ENCODE assay signal across 8 cellular contexts in genomic region chr5:79236364-79236969, GRCh38. TPM values are rescaled to one million over a fixed set of nuclear protein-coding genes. Genes with fewer than 3 reads are reported as not detected.
DNase-seq lines count a peak whose midpoint lies in the region; TF ChIP-seq lines count a peak whose summit lies in the region.

No MANE protein-coding gene starts in this region.

- H3K27me3 ChIP-seq in HAP-1 (ENCODE audit: low read depth), result no peaks in the 10 kb centered on the region
- no peaks in the 10 kb centered on the region for H3K27me3 ChIP-seq in MM.1S (replicated peaks; ENCODE audit: insufficient read depth, low read length)
- peaks cover 15% of the 10 kb centered on the region for H3K27me3 ChIP-seq in neural progenitor cell

- H3K4me3 ChIP-seq in HAP-1 (peak overlapping the region; percentile 63), MM.1S (ENCODE audit: low read length) (peak overlapping the region; percentile 85), fibroblast of the aortic adventitia (ENCODE audit: low read depth, low read length) (peak overlapping the region; percentile 88), neural progenitor cell (peak overlapping the region; percentile 85)

- peak; percentile 20 for DNase-seq in DMS79 treated with DMSO at 0.1 percent for 48 hours (lab: John Stamatoyannopoulos, UW)
- no peak for DNase-seq in DMS79 (lab: John Stamatoyannopoulos, UW)
- DNase-seq in HAP-1 (ENCODE audit: low spot score in 2 of 2), result peak in 1 of 2 experiments; percentile 52
- DNase-seq in MM.1S, result peak; percentile 12
- peak; percentile 10 for DNase-seq in activated T-helper 1 cell treated with anti-CD3 and anti-CD28 coated beads, Interleukin-12 subunit alpha, Interleukin-12 subunit beta, Interleukin-2, Interleukin-4 antibody, amounts not matched to agents 30 ng/mL and 10 ng/mL and 1 ng/mL, durations not matched to agents 14 hours and 24 hours and 36 hours (ENCODE audit: low spot score)
- no peak for DNase-seq in fibroblast of the aortic adventitia (ENCODE audit: low read depth)
- peak; percentile 80 for DNase-seq in neural progenitor cell (ENCODE audit: low spot score)
- no peak for DNase-seq in cortex of kidney (lab: John Stamatoyannopoulos, UW)

- H3K36me3 Mint-ChIP-seq in activated T-helper 1 cell treated with anti-CD3 and anti-CD28 coated beads, Interleukin-12 subunit alpha, Interleukin-12 subunit beta, Interleukin-2, Interleukin-4 antibody, amounts not matched to agents 30 ng/mL and 10 ng/mL and 1 ng/mL, durations not matched to agents 14 hours and 24 hours and 36 hours (ENCODE audit: low read depth), result peaks cover 4% of the 10 kb centered on the region
- H3K36me3 Mint-ChIP-seq in neural progenitor cell, result peaks cover 3% of the 10 kb centered on the region

- no peaks in the 10 kb centered on the region for H3K9me3 Mint-ChIP-seq in activated T-helper 1 cell treated with anti-CD3 and anti-CD28 coated beads, Interleukin-12 subunit alpha, Interleukin-12 subunit beta, Interleukin-2, Interleukin-4 antibody, amounts not matched to agents 30 ng/mL and 10 ng/mL and 1 ng/mL, durations not matched to agents 14 hours and 24 hours and 36 hours
- H3K9me3 Mint-ChIP-seq in neural progenitor cell, result no peaks in the 10 kb centered on the region

- H4K20me1 ChIP-seq in MM.1S (ENCODE audit: insufficient read depth, low read length) (no peaks in the 10 kb centered on the region), neural progenitor cell (ENCODE audit: low read depth) (peaks cover 47% of the 10 kb centered on the region)

- H3K27me3 Mint-ChIP-seq in activated T-helper 1 cell treated with anti-CD3 and anti-CD28 coated beads, Interleukin-12 subunit alpha, Interleukin-12 subunit beta, Interleukin-2, Interleukin-4 antibody, amounts not matched to agents 30 ng/mL and 10 ng/mL and 1 ng/mL, durations not matched to agents 14 hours and 24 hours and 36 hours (ENCODE audit: insufficient read depth), result peaks cover 1% of the 10 kb centered on the region
- peaks cover 2% of the 10 kb centered on the region for H3K27me3 Mint-ChIP-seq in neural progenitor cell (ENCODE audit: insufficient read depth, low read depth)

- H3K27ac Mint-ChIP-seq in activated T-helper 1 cell treated with anti-CD3 and anti-CD28 coated beads, Interleukin-12 subunit alpha, Interleukin-12 subunit beta, Interleukin-2, Interleukin-4 antibody, amounts not matched to agents 30 ng/mL and 10 ng/mL and 1 ng/mL, durations not matched to agents 14 hours and 24 hours and 36 hours, result peak overlapping the region; percentile 79
- H3K27ac Mint-ChIP-seq in neural progenitor cell, result no peak overlapping the region

- H2AFZ ChIP-seq in MM.1S (ENCODE audit: low read length) (peak overlapping the region; percentile 89), neural progenitor cell (replicated peaks) (peak overlapping the region; percentile 99)

- intact Hi-C loops in activated T-helper 1 cell treated with anti-CD3 and anti-CD28 coated beads, Interleukin-12 subunit alpha, Interleukin-12 subunit beta, Interleukin-2, Interleukin-4 antibody, amounts not matched to agents 30 ng/mL and 10 ng/mL and 1 ng/mL, durations not matched to agents 14 hours and 24 hours and 36 hours (cut with micrococcal nuclease), result loop anchor here (1.0 to 10.0 kb wide), 10 partner anchors 102 to 1744 kb away; partner anchors contain the start of genes AP3B1, ARSB, SERINC5 and TENT2

- in situ Hi-C loops in HAP-1 (cut with MboI; ENCODE audit: low sequenced_read_pairs), result loop anchor here (10.0 kb wide), 1 partner anchor 102 kb away; no protein-coding TSS in a partner anchor

- TF ChIP-seq CTCF in MM.1S (IDR thresholded peaks at IDR 0.05; ENCODE audit: low read length), result no peak
- TF ChIP-seq CTCF in fibroblast of the aortic adventitia (IDR thresholded peaks at IDR 0.05; ENCODE audit: insufficient read depth, low read length), result no peak
- no peak for TF ChIP-seq CTCF in neural progenitor cell (IDR thresholded peaks at IDR 0.05)

- peaks cover 19% of the 10 kb centered on the region for H3K4me1 ChIP-seq in HAP-1
- 0 out of 2 replicates have a peak, but pooled peaks cover 2% of the 10 kb centered on the region for H3K4me1 ChIP-seq in MM.1S (ENCODE audit: low read length)
- peaks cover 7% of the 10 kb centered on the region for H3K4me1 ChIP-seq in neural progenitor cell

- peak overlapping the region; percentile 89 for H3K4me3 Mint-ChIP-seq in activated T-helper 1 cell treated with anti-CD3 and anti-CD28 coated beads, Interleukin-12 subunit alpha, Interleukin-12 subunit beta, Interleukin-2, Interleukin-4 antibody, amounts not matched to agents 30 ng/mL and 10 ng/mL and 1 ng/mL, durations not matched to agents 14 hours and 24 hours and 36 hours
- H3K4me3 Mint-ChIP-seq in neural progenitor cell, result peak overlapping the region; percentile 88

- peaks cover 5% of the 10 kb centered on the region for H3K36me3 ChIP-seq in HAP-1 (replicated peaks)
- H3K36me3 ChIP-seq in MM.1S (replicated peaks; ENCODE audit: insufficient read depth, low read length), result no peaks in the 10 kb centered on the region
- no peaks in the 10 kb centered on the region for H3K36me3 ChIP-seq in neural progenitor cell

- peaks cover 40% of the 10 kb centered on the region for H3K4me1 Mint-ChIP-seq in activated T-helper 1 cell treated with anti-CD3 and anti-CD28 coated beads, Interleukin-12 subunit alpha, Interleukin-12 subunit beta, Interleukin-2, Interleukin-4 antibody, amounts not matched to agents 30 ng/mL and 10 ng/mL and 1 ng/mL, durations not matched to agents 14 hours and 24 hours and 36 hours (ENCODE audit: low read depth)
- peaks cover 19% of the 10 kb centered on the region for H3K4me1 Mint-ChIP-seq in neural progenitor cell

- H3K9me3 ChIP-seq in HAP-1 (no peaks in the 10 kb centered on the region), MM.1S (replicated peaks; ENCODE audit: insufficient read depth, low read length) (no peaks in the 10 kb centered on the region), neural progenitor cell (ENCODE audit: low read depth) (no peaks in the 10 kb centered on the region)

- peaks cover 22% of the 10 kb centered on the region for H3F3A ChIP-seq in MM.1S (ENCODE audit: insufficient read depth, low read length)
- H3F3A ChIP-seq in neural progenitor cell (ENCODE audit: low read depth), result peaks cover 16% of the 10 kb centered on the region

- peaks cover 47% of the 10 kb centered on the region for H3K79me2 ChIP-seq in MM.1S (ENCODE audit: low read length)
- peaks cover 51% of the 10 kb centered on the region for H3K79me2 ChIP-seq in neural progenitor cell (ENCODE audit: low read depth)

- no peaks in the 10 kb centered on the region for H3K9me2 ChIP-seq in MM.1S (replicated peaks; ENCODE audit: insufficient read depth, low read length)

- H3K9ac ChIP-seq in MM.1S (ENCODE audit: low read length) (peak overlapping the region; percentile 94), neural progenitor cell (peak overlapping the region; percentile 14)

- H3K4me2 ChIP-seq in MM.1S (ENCODE audit: low read depth, low read length), result peak overlapping the region; percentile 82; the same call in 1 of the 2 replicates
- peak overlapping the region; percentile 96 for H3K4me2 ChIP-seq in neural progenitor cell

- peak overlapping the region; percentile 87 for H3K27ac ChIP-seq in MM.1S (ENCODE audit: low read length)
- H3K27ac ChIP-seq in neural progenitor cell, result peak overlapping the region; percentile 85

RNA-seq across cellular contexts. Expression of gene JMY, which starts 0.5 kb away (rescaled TPM):
- total RNA-seq in activated T-helper 1 cell treated with anti-CD3 and anti-CD28 coated beads, Interleukin-12 subunit alpha, Interleukin-12 subunit beta, Interleukin-2, Interleukin-4 antibody, amounts not matched to agents 30 ng/mL and 10 ng/mL and 1 ng/mL, durations not matched to agents 14 hours and 24 hours and 36 hours, result 5.5 and 5.9 TPM in 2 replicates
- total RNA-seq in fibroblast of the aortic adventitia (ENCODE audit: low replicate concordance) (16.4 and 17.7 TPM in 2 replicates), neural progenitor cell (ENCODE audit: low replicate concordance) (13.0 and 16.5 TPM in 2 replicates)

Comparison
In these comparisons a context has a peak if more than half of its experiments do, and no peak if none do; other contexts are left out.
1. DNase-seq: peak in DMS79 treated with DMSO at 0.1 percent for 48 hours (single experiment), MM.1S (single experiment), activated T-helper 1 cell treated with anti-CD3 and anti-CD28 coated beads, Interleukin-12 subunit alpha, Interleukin-12 subunit beta, Interleukin-2, Interleukin-4 antibody, amounts not matched to agents 30 ng/mL and 10 ng/mL and 1 ng/mL, durations not matched to agents 14 hours and 24 hours and 36 hours (single experiment) and neural progenitor cell (single experiment); none in DMS79 (single experiment), fibroblast of the aortic adventitia (single experiment) and cortex of kidney (single experiment).
2. Peak in every context shown above with its lines, with median percentiles within 50 percentile points of each other: H3K4me3 ChIP-seq.